9 cellular contexts compared by ENCODE assay signal in genomic region chr11:43021466-43021865, GRCh38.
A peak's percentile ranks its signal among the peaks of the same experiment; 100 is the strongest.
DNase-seq lines count a peak whose midpoint lies in the region; ATAC-seq lines count a peak whose summit lies in the region.
"Had no signal": no experiment of that assay in that cellular context is flagged by ENCODE, and none has a peak within 500 bp of the region (broad histone marks: within the 10 kb centered on the region; RNA-seq: fewer than 3 reads in every experiment).

No MANE protein-coding gene starts in this region.

- POLR2A ChIA-PET in naive thymus-derived CD8-positive, alpha-beta T cell (lab: Charles Lee), result no interaction called here

- H3K4me1 Mint-ChIP-seq in naive thymus-derived CD8-positive, alpha-beta T cell, result no peaks in the 10 kb centered on the region

- peaks cover 0 to 5% (median 0%) of the 10 kb centered on the region in 5 donors for H3K27me3 Mint-ChIP-seq in naive thymus-derived CD8-positive, alpha-beta T cell

- DNase-seq in DMS153 treated with DMSO at 0.1 percent for 48 hours (lab: John Stamatoyannopoulos, UW; ENCODE audit: unreplicated experiment) (peak; percentile 18), NAMALWA (ENCODE audit: low spot score) (peak; percentile 53), globus pallidus (ENCODE audit: low spot score) (peak; percentile 37), NCI-H2171 treated with DMSO at 0.1 percent for 48 hours (lab: John Stamatoyannopoulos, UW) (no peak)
- DNase-seq in naive thymus-derived CD8-positive, alpha-beta T cell, result no peak
- DNase-seq: activated CD4-positive, CD25-positive, alpha-beta regulatory T cell had no signal

- H3K9me3 Mint-ChIP-seq in naive thymus-derived CD8-positive, alpha-beta T cell, result peaks cover 0 to 29% (median 2%) of the 10 kb centered on the region in 9 donors

- ATAC-seq in GM19395 (IDR thresholded peaks at IDR 0.05; ENCODE audit: unreplicated experiment), result peak; percentile 83
- ATAC-seq in naive thymus-derived CD8-positive, alpha-beta T cell, result no peak
- no peak for ATAC-seq in GM18517 (IDR thresholded peaks at IDR 0.05; ENCODE audit: unreplicated experiment)
- no peak for ATAC-seq in GM21367 (IDR thresholded peaks at IDR 0.05; ENCODE audit: unreplicated experiment)

- H3K27ac Mint-ChIP-seq in naive thymus-derived CD8-positive, alpha-beta T cell, result no peak overlapping the region

- H3K36me3 Mint-ChIP-seq in naive thymus-derived CD8-positive, alpha-beta T cell, result peaks cover 0 to 4% (median 0%) of the 10 kb centered on the region in 3 donors

- no peak overlapping the region for H3K4me3 Mint-ChIP-seq in naive thymus-derived CD8-positive, alpha-beta T cell

Comparison
In these comparisons a context has a peak if more than half of its experiments do, and no peak if none do; other contexts are left out.
1. DNase-seq: peak in DMS153 treated with DMSO at 0.1 percent for 48 hours (single experiment), NAMALWA (single experiment) and globus pallidus (single experiment); none in naive thymus-derived CD8-positive, alpha-beta T cell (0 of 10) and NCI-H2171 treated with DMSO at 0.1 percent for 48 hours (single experiment).